Comparison of ENCODE assay signal across 1 cellular context in the genomic region with DNA sequence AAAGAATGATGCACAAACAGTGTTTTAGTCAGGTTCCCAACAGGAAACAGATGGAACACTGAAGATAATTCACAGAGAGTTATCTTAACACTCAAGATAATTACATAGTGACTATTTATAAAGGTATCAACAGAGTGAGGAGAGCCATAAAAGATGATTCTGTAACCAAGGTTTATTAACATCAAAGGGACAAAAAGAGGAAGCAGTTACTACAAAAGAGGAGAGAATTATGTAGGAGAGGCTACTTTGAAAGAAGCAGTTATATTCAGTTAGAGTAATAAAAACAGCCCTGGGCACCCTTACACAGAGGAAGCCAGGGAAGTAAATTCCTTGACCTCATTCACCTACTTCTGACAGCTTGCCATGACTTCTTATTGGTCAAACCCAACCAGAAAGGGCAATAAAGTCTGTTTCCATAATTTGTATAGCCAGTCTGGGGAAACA.
TF ChIP-seq lines count a peak whose summit lies in the region.

No MANE protein-coding gene starts in this region.

TF ChIP-seq in GM12878, 131 proteins besides CTCF, POLR2A, EP300 and RAD21 (continued from another document):
- TF ChIP-seq MTA2 (IDR thresholded peaks at IDR 0.05; ENCODE audit: low read depth): peak; percentile 83; the same call in 1 of the 2 replicates
- no peak for TF ChIP-seq RBBP5 (conservative IDR thresholded peaks at IDR 0.05)
- TF ChIP-seq, protein P1, sequence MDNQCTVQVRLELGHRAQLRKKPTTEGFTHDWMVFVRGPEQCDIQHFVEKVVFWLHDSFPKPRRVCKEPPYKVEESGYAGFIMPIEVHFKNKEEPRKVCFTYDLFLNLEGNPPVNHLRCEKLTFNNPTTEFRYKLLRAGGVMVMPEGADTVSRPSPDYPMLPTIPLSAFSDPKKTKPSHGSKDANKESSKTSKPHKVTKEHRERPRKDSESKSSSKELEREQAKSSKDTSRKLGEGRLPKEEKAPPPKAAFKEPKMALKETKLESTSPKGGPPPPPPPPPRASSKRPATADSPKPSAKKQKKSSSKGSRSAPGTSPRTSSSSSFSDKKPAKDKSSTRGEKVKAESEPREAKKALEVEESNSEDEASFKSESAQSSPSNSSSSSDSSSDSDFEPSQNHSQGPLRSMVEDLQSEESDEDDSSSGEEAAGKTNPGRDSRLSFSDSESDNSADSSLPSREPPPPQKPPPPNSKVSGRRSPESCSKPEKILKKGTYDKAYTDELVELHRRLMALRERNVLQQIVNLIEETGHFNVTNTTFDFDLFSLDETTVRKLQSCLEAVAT (IDR thresholded peaks at IDR 0.05): no peak
- TF ChIP-seq BACH1 (IDR thresholded peaks at IDR 0.05; ENCODE audit: borderline replicate concordance): no peak
- TF ChIP-seq MEF2B (IDR thresholded peaks at IDR 0.05; ENCODE audit: partially characterized antibody, poor library complexity, severe bottlenecking): peak; percentile 46
- TF ChIP-seq CREB1 (IDR thresholded peaks at IDR 0.05; ENCODE audit: low read depth): no peak
- TF ChIP-seq, protein P2, sequence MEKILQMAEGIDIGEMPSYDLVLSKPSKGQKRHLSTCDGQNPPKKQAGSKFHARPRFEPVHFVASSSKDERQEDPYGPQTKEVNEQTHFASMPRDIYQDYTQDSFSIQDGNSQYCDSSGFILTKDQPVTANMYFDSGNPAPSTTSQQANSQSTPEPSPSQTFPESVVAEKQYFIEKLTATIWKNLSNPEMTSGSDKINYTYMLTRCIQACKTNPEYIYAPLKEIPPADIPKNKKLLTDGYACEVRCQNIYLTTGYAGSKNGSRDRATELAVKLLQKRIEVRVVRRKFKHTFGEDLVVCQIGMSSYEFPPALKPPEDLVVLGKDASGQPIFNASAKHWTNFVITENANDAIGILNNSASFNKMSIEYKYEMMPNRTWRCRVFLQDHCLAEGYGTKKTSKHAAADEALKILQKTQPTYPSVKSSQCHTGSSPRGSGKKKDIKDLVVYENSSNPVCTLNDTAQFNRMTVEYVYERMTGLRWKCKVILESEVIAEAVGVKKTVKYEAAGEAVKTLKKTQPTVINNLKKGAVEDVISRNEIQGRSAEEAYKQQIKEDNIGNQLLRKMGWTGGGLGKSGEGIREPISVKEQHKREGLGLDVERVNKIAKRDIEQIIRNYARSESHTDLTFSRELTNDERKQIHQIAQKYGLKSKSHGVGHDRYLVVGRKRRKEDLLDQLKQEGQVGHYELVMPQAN (conservative IDR thresholded peaks at IDR 0.05): no peak
- peak; percentile 37; the same call in 1 of the 2 replicates for TF ChIP-seq ATF7 (IDR thresholded peaks at IDR 0.05; ENCODE audit: low read depth)
- no peak for TF ChIP-seq NFXL1 (IDR thresholded peaks at IDR 0.05; ENCODE audit: borderline replicate concordance)
- TF ChIP-seq IKZF2 (IDR thresholded peaks at IDR 0.05): peak; percentile 23 to 31; a peak in 2 of 4 replicates
- TF ChIP-seq TCF3 (IDR thresholded peaks at IDR 0.05; ENCODE audit: borderline replicate concordance, insufficient read depth, low read depth, low read length): no peak
- TF ChIP-seq, protein P3, sequence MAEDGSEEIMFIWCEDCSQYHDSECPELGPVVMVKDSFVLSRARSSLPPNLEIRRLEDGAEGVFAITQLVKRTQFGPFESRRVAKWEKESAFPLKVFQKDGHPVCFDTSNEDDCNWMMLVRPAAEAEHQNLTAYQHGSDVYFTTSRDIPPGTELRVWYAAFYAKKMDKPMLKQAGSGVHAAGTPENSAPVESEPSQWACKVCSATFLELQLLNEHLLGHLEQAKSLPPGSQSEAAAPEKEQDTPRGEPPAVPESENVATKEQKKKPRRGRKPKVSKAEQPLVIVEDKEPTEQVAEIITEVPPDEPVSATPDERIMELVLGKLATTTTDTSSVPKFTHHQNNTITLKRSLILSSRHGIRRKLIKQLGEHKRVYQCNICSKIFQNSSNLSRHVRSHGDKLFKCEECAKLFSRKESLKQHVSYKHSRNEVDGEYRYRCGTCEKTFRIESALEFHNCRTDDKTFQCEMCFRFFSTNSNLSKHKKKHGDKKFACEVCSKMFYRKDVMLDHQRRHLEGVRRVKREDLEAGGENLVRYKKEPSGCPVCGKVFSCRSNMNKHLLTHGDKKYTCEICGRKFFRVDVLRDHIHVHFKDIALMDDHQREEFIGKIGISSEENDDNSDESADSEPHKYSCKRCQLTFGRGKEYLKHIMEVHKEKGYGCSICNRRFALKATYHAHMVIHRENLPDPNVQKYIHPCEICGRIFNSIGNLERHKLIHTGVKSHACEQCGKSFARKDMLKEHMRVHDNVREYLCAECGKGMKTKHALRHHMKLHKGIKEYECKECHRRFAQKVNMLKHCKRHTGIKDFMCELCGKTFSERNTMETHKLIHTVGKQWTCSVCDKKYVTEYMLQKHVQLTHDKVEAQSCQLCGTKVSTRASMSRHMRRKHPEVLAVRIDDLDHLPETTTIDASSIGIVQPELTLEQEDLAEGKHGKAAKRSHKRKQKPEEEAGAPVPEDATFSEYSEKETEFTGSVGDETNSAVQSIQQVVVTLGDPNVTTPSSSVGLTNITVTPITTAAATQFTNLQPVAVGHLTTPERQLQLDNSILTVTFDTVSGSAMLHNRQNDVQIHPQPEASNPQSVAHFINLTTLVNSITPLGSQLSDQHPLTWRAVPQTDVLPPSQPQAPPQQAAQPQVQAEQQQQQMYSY (CRISPR knock-in tag; IDR thresholded peaks at IDR 0.05): no peak
- TF ChIP-seq, protein P4, sequence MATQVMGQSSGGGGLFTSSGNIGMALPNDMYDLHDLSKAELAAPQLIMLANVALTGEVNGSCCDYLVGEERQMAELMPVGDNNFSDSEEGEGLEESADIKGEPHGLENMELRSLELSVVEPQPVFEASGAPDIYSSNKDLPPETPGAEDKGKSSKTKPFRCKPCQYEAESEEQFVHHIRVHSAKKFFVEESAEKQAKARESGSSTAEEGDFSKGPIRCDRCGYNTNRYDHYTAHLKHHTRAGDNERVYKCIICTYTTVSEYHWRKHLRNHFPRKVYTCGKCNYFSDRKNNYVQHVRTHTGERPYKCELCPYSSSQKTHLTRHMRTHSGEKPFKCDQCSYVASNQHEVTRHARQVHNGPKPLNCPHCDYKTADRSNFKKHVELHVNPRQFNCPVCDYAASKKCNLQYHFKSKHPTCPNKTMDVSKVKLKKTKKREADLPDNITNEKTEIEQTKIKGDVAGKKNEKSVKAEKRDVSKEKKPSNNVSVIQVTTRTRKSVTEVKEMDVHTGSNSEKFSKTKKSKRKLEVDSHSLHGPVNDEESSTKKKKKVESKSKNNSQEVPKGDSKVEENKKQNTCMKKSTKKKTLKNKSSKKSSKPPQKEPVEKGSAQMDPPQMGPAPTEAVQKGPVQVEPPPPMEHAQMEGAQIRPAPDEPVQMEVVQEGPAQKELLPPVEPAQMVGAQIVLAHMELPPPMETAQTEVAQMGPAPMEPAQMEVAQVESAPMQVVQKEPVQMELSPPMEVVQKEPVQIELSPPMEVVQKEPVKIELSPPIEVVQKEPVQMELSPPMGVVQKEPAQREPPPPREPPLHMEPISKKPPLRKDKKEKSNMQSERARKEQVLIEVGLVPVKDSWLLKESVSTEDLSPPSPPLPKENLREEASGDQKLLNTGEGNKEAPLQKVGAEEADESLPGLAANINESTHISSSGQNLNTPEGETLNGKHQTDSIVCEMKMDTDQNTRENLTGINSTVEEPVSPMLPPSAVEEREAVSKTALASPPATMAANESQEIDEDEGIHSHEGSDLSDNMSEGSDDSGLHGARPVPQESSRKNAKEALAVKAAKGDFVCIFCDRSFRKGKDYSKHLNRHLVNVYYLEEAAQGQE (IDR thresholded peaks at IDR 0.05; ENCODE audit: low read depth, low read length): no peak
- TF ChIP-seq NR2C1 (IDR thresholded peaks at IDR 0.05): no peak
- 0 out of 2 replicates have a peak, but pooled peaks have one; percentile 19 for TF ChIP-seq TCF7 (IDR thresholded peaks at IDR 0.05; ENCODE audit: borderline replicate concordance)
- no peak for TF ChIP-seq MYC (IDR thresholded peaks at IDR 0.05; ENCODE audit: insufficient read depth, insufficient read length, insufficient replicate concordance, low read length, severe bottlenecking)
- no peak for TF ChIP-seq NFIC (IDR thresholded peaks at IDR 0.05; ENCODE audit: low read depth, low read length)
- TF ChIP-seq CEBPB (IDR thresholded peaks at IDR 0.05; ENCODE audit: borderline replicate concordance in 1 of 2, low read depth in 2 of 2, low read length in 2 of 2): no peak
- TF ChIP-seq SIN3A (IDR thresholded peaks at IDR 0.05; ENCODE audit: low read depth, low read length): no peak
- no peak for TF ChIP-seq ZNF207 (IDR thresholded peaks at IDR 0.05; ENCODE audit: borderline replicate concordance)
